ENCODE assay signal across 8 cellular contexts in genomic region chr6:41531591-41532582, GRCh38. TPM values are rescaled to one million over a fixed set of nuclear protein-coding genes. Genes with fewer than 3 reads are reported as not detected.
DNase-seq lines count a peak whose midpoint lies in the region; ATAC-seq and TF ChIP-seq lines count a peak whose summit lies in the region.

No MANE protein-coding gene starts in this region.

- H3K27me3 Mint-ChIP-seq in Caco-2 (ENCODE audit: insufficient read depth, unreplicated experiment), result no peaks in the 10 kb centered on the region
- H3K27me3 Mint-ChIP-seq in T-helper 2 cell treated with Interferon-gamma antibody and Interleukin-4, amounts not matched to agents 5 μg/mL and 100 μg/mL, for 36 hours (ENCODE audit: low read depth), result peaks cover 68% of the 10 kb centered on the region

- no peaks in the 10 kb centered on the region for H3K9me3 ChIP-seq in Caco-2

- peak overlapping the region; percentile 14 for H3K27ac Mint-ChIP-seq in Caco-2 (ENCODE audit: unreplicated experiment)
- peak overlapping the region; percentile 73 for H3K27ac Mint-ChIP-seq in T-helper 2 cell treated with Interferon-gamma antibody and Interleukin-4, amounts not matched to agents 5 μg/mL and 100 μg/mL, for 36 hours

- intact Hi-C loops in Caco-2 (cut with micrococcal nuclease; ENCODE audit: unreplicated experiment) (no loop called here), sciatic nerve (cut with DNase I) (no loop called here)

- no peaks in the 10 kb centered on the region for H3K36me3 Mint-ChIP-seq in Caco-2 (ENCODE audit: insufficient read depth, unreplicated experiment)
- H3K36me3 Mint-ChIP-seq in T-helper 2 cell treated with Interferon-gamma antibody and Interleukin-4, amounts not matched to agents 5 μg/mL and 100 μg/mL, for 36 hours (ENCODE audit: low read depth), result no peaks in the 10 kb centered on the region

- ATAC-seq in GM19372 (IDR thresholded peaks at IDR 0.05; ENCODE audit: low read depth, unreplicated experiment), result peak; percentile 90
- ATAC-seq in HG03342 (IDR thresholded peaks at IDR 0.05; ENCODE audit: unreplicated experiment), result peak; percentile 88
- ATAC-seq in sciatic nerve, result peak; percentile 53

- no peaks in the 10 kb centered on the region for H3K9me3 Mint-ChIP-seq in Caco-2 (ENCODE audit: unreplicated experiment)
- H3K9me3 Mint-ChIP-seq in T-helper 2 cell treated with Interferon-gamma antibody and Interleukin-4, amounts not matched to agents 5 μg/mL and 100 μg/mL, for 36 hours, result no peaks in the 10 kb centered on the region

- H3K27ac ChIP-seq in brain microvascular endothelial cell, result no peak overlapping the region

- TF ChIP-seq CTCF in Caco-2 (IDR thresholded peaks at IDR 0.05; ENCODE audit: insufficient read depth in 1 of 2, low read depth in 1 of 2, low read length in 1 of 2, severe bottlenecking in 1 of 2, unreplicated experiment in 1 of 2) (no peak), brain microvascular endothelial cell (IDR thresholded peaks at IDR 0.05; ENCODE audit: low read depth, low read length, missing control alignments) (no peak)

- no peak overlapping the region for H3K4me3 Mint-ChIP-seq in Caco-2 (ENCODE audit: unreplicated experiment)
- peak overlapping the region; percentile 76 for H3K4me3 Mint-ChIP-seq in T-helper 2 cell treated with Interferon-gamma antibody and Interleukin-4, amounts not matched to agents 5 μg/mL and 100 μg/mL, for 36 hours

- in situ Hi-C loops in brain microvascular endothelial cell (cut with HindIII; ENCODE audit: low pct_ligation_motif_present, low sequenced_read_pairs), result no loop called here

- peaks cover 20% of the 10 kb centered on the region for H3K4me1 ChIP-seq in Caco-2

- CTCF ChIA-PET in Caco-2 (lab: Charles Lee), result no interaction called here

- POLR2A ChIA-PET in Caco-2 (lab: Charles Lee), result no interaction called here

- H3K27me3 ChIP-seq in Caco-2 (replicated peaks; ENCODE audit: control insufficient read depth, insufficient read depth, low read length), result no peaks in the 10 kb centered on the region
- no peaks in the 10 kb centered on the region for H3K27me3 ChIP-seq in brain microvascular endothelial cell (replicated peaks)

- H3K4me3 ChIP-seq in Caco-2 (ENCODE audit: low read depth, low read length), result no peak overlapping the region
- H3K4me3 ChIP-seq in brain microvascular endothelial cell (ENCODE audit: low read depth, low read length), result peak overlapping the region; percentile 9

- peaks cover 43% of the 10 kb centered on the region for H3K4me1 Mint-ChIP-seq in Caco-2 (ENCODE audit: low read depth, unreplicated experiment)
- H3K4me1 Mint-ChIP-seq in T-helper 2 cell treated with Interferon-gamma antibody and Interleukin-4, amounts not matched to agents 5 μg/mL and 100 μg/mL, for 36 hours (ENCODE audit: low read depth), result peaks cover 20% of the 10 kb centered on the region

- DNase-seq in Caco-2 (no peak), brain microvascular endothelial cell (peak; percentile 34), sciatic nerve (ENCODE audit: low spot score) (no peak), RKO (ENCODE audit: low spot score) (no peak), SKM-1 treated with dmso at 0.1 percent for 144 hours (lab: John Stamatoyannopoulos, UW; ENCODE audit: unreplicated experiment) (no peak)
- peak; percentile 68 for DNase-seq in T-helper 2 cell treated with Interferon-gamma antibody and Interleukin-4, amounts not matched to agents 5 μg/mL and 100 μg/mL, for 36 hours (ENCODE audit: low spot score)

- BruUV-seq in Caco-2 (replicated peaks; lab: Mats Ljungman, UMichigan), result no TSS peak

- H3K36me3 ChIP-seq in Caco-2 (ENCODE audit: control insufficient read depth, insufficient read depth, low read length) (no peaks in the 10 kb centered on the region; the same call in 1 of the 2 replicates), brain microvascular endothelial cell (replicated peaks) (no peaks in the 10 kb centered on the region)

RNA-seq across cellular contexts. Expression of gene FOXP4, which starts 14.3 kb away (rescaled TPM):
- total RNA-seq in Caco-2 (2022), result 108 and 117 TPM in 2 replicates
- 39.2 TPM for total RNA-seq in sciatic nerve

Comparison
In these comparisons a context has a peak if more than half of its experiments do, and no peak if none do; other contexts are left out.
1. DNase-seq: peak in T-helper 2 cell treated with Interferon-gamma antibody and Interleukin-4, amounts not matched to agents 5 μg/mL and 100 μg/mL, for 36 hours (single experiment) and brain microvascular endothelial cell (single experiment); none in Caco-2 (0 of 2), sciatic nerve (single experiment), RKO (single experiment) and SKM-1 treated with dmso at 0.1 percent for 144 hours (single experiment).
2. Peak in every context shown above with its lines, with median percentiles within 50 percentile points of each other: ATAC-seq.